ENCODE assay signal across 12 cellular contexts in genomic region chr4:67684839-67685531, GRCh38. TPM values are rescaled to one million over a fixed set of nuclear protein-coding genes. Genes with fewer than 3 reads are reported as not detected.
A peak's percentile ranks its signal among the peaks of the same experiment; 100 is the strongest.
DNase-seq lines count a peak whose midpoint lies in the region; ATAC-seq and TF ChIP-seq lines count a peak whose summit lies in the region.
"Had no signal": no experiment of that assay in that cellular context is flagged by ENCODE, and none has a peak within 500 bp of the region (broad histone marks: within the 10 kb centered on the region; RNA-seq: fewer than 3 reads in every experiment).

No MANE protein-coding gene starts in this region.

- H3K4me3 ChIP-seq in PC-3 (ENCODE audit: low read length) = no peak overlapping the region
- H3K4me3 ChIP-seq: transverse colon had no signal

- peaks cover 63% of the 10 kb centered on the region for H3K79me2 ChIP-seq in PC-3 (ENCODE audit: low read length)

- H3K9ac ChIP-seq in PC-3 (ENCODE audit: low read length) = no peak overlapping the region
- H3K9ac ChIP-seq: parathyroid adenoma had no signal

- no peaks in the 10 kb centered on the region for H3K9me3 Mint-ChIP-seq in type B pancreatic cell

- no peak overlapping the region for H3K27ac Mint-ChIP-seq in type B pancreatic cell

- CTCF ChIA-PET in PC-3 (lab: Charles Lee) = no interaction called here

- no peak overlapping the region for H2AFZ ChIP-seq in PC-3 (ENCODE audit: low read length)
- H2AFZ ChIP-seq: parathyroid adenoma had no signal

- H3K4me2 ChIP-seq in PC-3 (ENCODE audit: low read length) = no peak overlapping the region

- DNase-seq in AG20443 (ENCODE audit: low spot score) (peak; percentile 21), PC-3 (peak; percentile 46), fibroblast of gingiva (ENCODE audit: low read depth) (peak; percentile 27), NCI-H2171 (lab: John Stamatoyannopoulos, UW) (no peak), NCI-H2081 treated with DMSO at 0.1 percent for 48 hours (lab: John Stamatoyannopoulos, UW) (no peak), type B pancreatic cell (ENCODE audit: extremely low spot score, unreplicated experiment) (no peak)
- DNase-seq: amygdala, NCI-H2029, transverse colon had no signal

- intact Hi-C loops in PC-3 (cut with micrococcal nuclease) = no loop called here

- BruUV-seq in PC-3 (replicated peaks; lab: Mats Ljungman, UMichigan) = no TSS peak

- ATAC-seq in GM19463 (IDR thresholded peaks at IDR 0.05; ENCODE audit: unreplicated experiment) (peak; percentile 65), PC-3 (peak; percentile 79), GM21360 (IDR thresholded peaks at IDR 0.05; ENCODE audit: unreplicated experiment) (no peak)

- H3K9me3 ChIP-seq in PC-3 (ENCODE audit: low read length) = no peaks in the 10 kb centered on the region
- H3K9me3 ChIP-seq: transverse colon had no signal

- no peak overlapping the region for H3K4me3 Mint-ChIP-seq in type B pancreatic cell

- no peak overlapping the region for H3K27ac ChIP-seq in PC-3 (ENCODE audit: low read length)
- H3K27ac ChIP-seq: parathyroid adenoma, transverse colon had no signal

- no peaks in the 10 kb centered on the region for H3K9me2 ChIP-seq in PC-3 (replicated peaks; ENCODE audit: low read length)

- POLR2A ChIA-PET in PC-3 (lab: Charles Lee; ENCODE audit: unreplicated experiment) = no interaction called here

- no peaks in the 10 kb centered on the region for H3F3A ChIP-seq in PC-3 (ENCODE audit: low read length, unreplicated experiment)

- peaks cover 15% of the 10 kb centered on the region; the same call in 1 of the 2 replicates for H3K4me1 ChIP-seq in PC-3 (ENCODE audit: insufficient read depth, low read length)
- H3K4me1 ChIP-seq: parathyroid adenoma, transverse colon had no signal

- peaks cover 25% of the 10 kb centered on the region for H3K36me3 Mint-ChIP-seq in type B pancreatic cell

- peaks cover 36% of the 10 kb centered on the region for H3K36me3 ChIP-seq in PC-3 (ENCODE audit: low read depth, low read length)

- H3K4me1 Mint-ChIP-seq in type B pancreatic cell (ENCODE audit: unreplicated experiment) = peaks cover 13% of the 10 kb centered on the region

- no peaks in the 10 kb centered on the region; the same call in 1 of the 2 replicates for H4K20me1 ChIP-seq in PC-3 (ENCODE audit: low read length)

- H3K27me3 ChIP-seq in PC-3 (ENCODE audit: low read length) = no peaks in the 10 kb centered on the region
- H3K27me3 ChIP-seq: transverse colon had no signal

- TF ChIP-seq CTCF in PC-3 (conservative IDR thresholded peaks at IDR 0.05; ENCODE audit: low read depth, low read length) (no peak), type B pancreatic cell (conservative IDR thresholded peaks at IDR 0.05) (no peak)

- H3K27me3 Mint-ChIP-seq in type B pancreatic cell = no peaks in the 10 kb centered on the region

RNA-seq across cellular contexts. Expression of gene UBA6, which starts 16.0 kb away (rescaled TPM):
- total RNA-seq in PC-3 (2014; rRNA removed) (94.6 and 107 TPM in 2 replicates), type B pancreatic cell (ENCODE audit: low replicate concordance) (62.4 and 69.6 TPM in 2 replicates)

Comparison
In these comparisons a context has a peak if more than half of its experiments do, and no peak if none do; other contexts are left out.
1. DNase-seq: peak in AG20443 (single experiment), PC-3 (single experiment) and fibroblast of gingiva (single experiment); none in NCI-H2171 (single experiment), NCI-H2081 treated with DMSO at 0.1 percent for 48 hours (single experiment) and type B pancreatic cell (single experiment).